In genomic region chr17:17724307-17724921, GRCh38 we compare ENCODE assay signal across 8 cellular contexts. TPM values are rescaled to one million over a fixed set of nuclear protein-coding genes. Genes with fewer than 3 reads are reported as not detected.
DNase-seq lines count a peak whose midpoint lies in the region; ATAC-seq and TF ChIP-seq lines count a peak whose summit lies in the region.

No MANE protein-coding gene starts in this region.

- H3K27me3 Mint-ChIP-seq in CD4-positive, CD25-positive, alpha-beta regulatory T cell = peaks cover 25% of the 10 kb centered on the region
- H3K27me3 Mint-ChIP-seq in activated naive CD8-positive, alpha-beta T cell treated with anti-CD3 and anti-CD28 coated beads, Interleukin-2, amount 10 ng/mL, durations not matched to agents 7 days and 5 days = peaks cover 31% of the 10 kb centered on the region
- H3K27me3 Mint-ChIP-seq in stimulated activated naive CD8-positive, alpha-beta T cell treated with anti-CD3 and anti-CD28 coated beads, Interleukin-15, amount 100 ng/mL, for 72 hours = peaks cover 24% of the 10 kb centered on the region

- no peak overlapping the region for H3K27ac Mint-ChIP-seq in CD4-positive, CD25-positive, alpha-beta regulatory T cell
- H3K27ac Mint-ChIP-seq in activated naive CD8-positive, alpha-beta T cell treated with anti-CD3 and anti-CD28 coated beads, Interleukin-2, amount 10 ng/mL, durations not matched to agents 7 days and 5 days = peak overlapping the region; percentile 30
- peak overlapping the region in 1 of 2 donors; percentile 93 for H3K27ac Mint-ChIP-seq in stimulated activated naive CD8-positive, alpha-beta T cell treated with anti-CD3 and anti-CD28 coated beads, Interleukin-15, amount 100 ng/mL, for 72 hours

- no peak for ATAC-seq in CD4-positive, CD25-positive, alpha-beta regulatory T cell (ENCODE audit: low read depth in 2 of 2)
- peak; percentile 47 for ATAC-seq in GM21447 (IDR thresholded peaks at IDR 0.05; ENCODE audit: unreplicated experiment)
- ATAC-seq in activated naive CD8-positive, alpha-beta T cell treated with anti-CD3 and anti-CD28 coated beads, Interleukin-2, amount 10 ng/mL, durations not matched to agents 7 days and 5 days (ENCODE audit: low read depth) = peak; percentile 20
- peak; percentile 75 for ATAC-seq in stimulated activated naive CD8-positive, alpha-beta T cell treated with anti-CD3 and anti-CD28 coated beads, Interleukin-15, amount 100 ng/mL, for 72 hours
- no peak for ATAC-seq in HG03280 (IDR thresholded peaks at IDR 0.05; ENCODE audit: unreplicated experiment)
- ATAC-seq in mucosa of descending colon = no peak

- peaks cover 8% of the 10 kb centered on the region for H3K27me3 ChIP-seq in CD4-positive, CD25-positive, alpha-beta regulatory T cell (ENCODE audit: control insufficient read depth, insufficient read depth, low read length)
- peaks cover 99% of the 10 kb centered on the region for H3K27me3 ChIP-seq in iPS-20b (ENCODE audit: insufficient read depth, low read length)

- H3K27ac ChIP-seq in CD4-positive, CD25-positive, alpha-beta regulatory T cell (ENCODE audit: insufficient read depth, low read length, poor library complexity, severe bottlenecking) = no peak overlapping the region
- H3K27ac ChIP-seq in iPS-20b (ENCODE audit: low read length) = no peak overlapping the region

- peaks cover 0 to 47% (median 18%) of the 10 kb centered on the region in 4 donors for H3K4me1 Mint-ChIP-seq in CD4-positive, CD25-positive, alpha-beta regulatory T cell
- H3K4me1 Mint-ChIP-seq in activated naive CD8-positive, alpha-beta T cell treated with anti-CD3 and anti-CD28 coated beads, Interleukin-2, amount 10 ng/mL, durations not matched to agents 7 days and 5 days = peaks cover 27% of the 10 kb centered on the region
- peaks cover 82% of the 10 kb centered on the region for H3K4me1 Mint-ChIP-seq in stimulated activated naive CD8-positive, alpha-beta T cell treated with anti-CD3 and anti-CD28 coated beads, Interleukin-15, amount 100 ng/mL, for 72 hours

- DNase-seq in CD4-positive, CD25-positive, alpha-beta regulatory T cell = peak in 2 of 3 donors; percentile 24 to 33
- peak; percentile 53 for DNase-seq in activated naive CD8-positive, alpha-beta T cell treated with anti-CD3 and anti-CD28 coated beads, Interleukin-2, amount 10 ng/mL, durations not matched to agents 7 days and 5 days
- DNase-seq in stimulated activated naive CD8-positive, alpha-beta T cell treated with anti-CD3 and anti-CD28 coated beads, Interleukin-15, amount 100 ng/mL, for 72 hours = peak; percentile 31 to 60
- DNase-seq in DMS 273 (lab: John Stamatoyannopoulos, UW; ENCODE audit: unreplicated experiment) = no peak
- DNase-seq in mucosa of descending colon = no peak

- peaks cover 0 to 2% (median 0%) of the 10 kb centered on the region in 7 donors for H3K9me3 Mint-ChIP-seq in CD4-positive, CD25-positive, alpha-beta regulatory T cell
- H3K9me3 Mint-ChIP-seq in activated naive CD8-positive, alpha-beta T cell treated with anti-CD3 and anti-CD28 coated beads, Interleukin-2, amount 10 ng/mL, durations not matched to agents 7 days and 5 days = no peaks in the 10 kb centered on the region
- no peaks in the 10 kb centered on the region for H3K9me3 Mint-ChIP-seq in stimulated activated naive CD8-positive, alpha-beta T cell treated with anti-CD3 and anti-CD28 coated beads, Interleukin-15, amount 100 ng/mL, for 72 hours

- H3K4me3 ChIP-seq in CD4-positive, CD25-positive, alpha-beta regulatory T cell (ENCODE audit: low read depth, low read length) = peak overlapping the region; percentile 44
- H3K4me3 ChIP-seq in iPS-20b (ENCODE audit: low read length) (peak overlapping the region; percentile 62; the same call in 1 of the 2 replicates), mucosa of descending colon (no peak overlapping the region)

- intact Hi-C loops in mucosa of descending colon (cut with DNase I, micrococcal nuclease) = no loop called here

- no peaks in the 10 kb centered on the region for H3K9me3 ChIP-seq in CD4-positive, CD25-positive, alpha-beta regulatory T cell (ENCODE audit: control insufficient read depth in 2 of 2, low read length in 2 of 2)
- H3K9me3 ChIP-seq in iPS-20b (ENCODE audit: insufficient read depth, low read depth, low read length) (no peaks in the 10 kb centered on the region), mucosa of descending colon (no peaks in the 10 kb centered on the region)

- TF ChIP-seq CTCF in mucosa of descending colon (IDR thresholded peaks at IDR 0.05) = no peak

- no peaks in the 10 kb centered on the region for H3K36me3 ChIP-seq in CD4-positive, CD25-positive, alpha-beta regulatory T cell (ENCODE audit: control insufficient read depth, insufficient read depth, low read length)
- no peaks in the 10 kb centered on the region for H3K36me3 ChIP-seq in iPS-20b (ENCODE audit: insufficient read depth, low read depth, low read length)
- no peaks in the 10 kb centered on the region for H3K36me3 ChIP-seq in mucosa of descending colon (ENCODE audit: low read depth)

- peak overlapping the region; percentile 6; the same call in 1 of the 2 replicates for H3K9ac ChIP-seq in iPS-20b (ENCODE audit: low read depth, low read length)

- peaks cover 25% of the 10 kb centered on the region for H3K4me1 ChIP-seq in CD4-positive, CD25-positive, alpha-beta regulatory T cell (ENCODE audit: control insufficient read depth, insufficient read depth, low read length, poor library complexity, severe bottlenecking)
- H3K4me1 ChIP-seq in iPS-20b (ENCODE audit: insufficient read depth, low read length) = peaks cover 14% of the 10 kb centered on the region; the same call in 1 of the 2 replicates
- H3K4me1 ChIP-seq in mucosa of descending colon (ENCODE audit: low read depth) = peaks cover 5% of the 10 kb centered on the region

- H3K4me3 Mint-ChIP-seq in CD4-positive, CD25-positive, alpha-beta regulatory T cell = peak overlapping the region in 3 of 4 donors; percentile 23 to 83 (median 80)
- peak overlapping the region; percentile 77 for H3K4me3 Mint-ChIP-seq in activated naive CD8-positive, alpha-beta T cell treated with anti-CD3 and anti-CD28 coated beads, Interleukin-2, amount 10 ng/mL, durations not matched to agents 7 days and 5 days
- peak overlapping the region; percentile 87 to 91 for H3K4me3 Mint-ChIP-seq in stimulated activated naive CD8-positive, alpha-beta T cell treated with anti-CD3 and anti-CD28 coated beads, Interleukin-15, amount 100 ng/mL, for 72 hours

- H3K36me3 Mint-ChIP-seq in CD4-positive, CD25-positive, alpha-beta regulatory T cell = peaks cover under 1% of the 10 kb centered on the region
- H3K36me3 Mint-ChIP-seq in activated naive CD8-positive, alpha-beta T cell treated with anti-CD3 and anti-CD28 coated beads, Interleukin-2, amount 10 ng/mL, durations not matched to agents 7 days and 5 days = peaks cover 8% of the 10 kb centered on the region

- POLR2A ChIA-PET in activated naive CD8-positive, alpha-beta T cell treated with anti-CD3 and anti-CD28 coated beads, Interleukin-2, amount 10 ng/mL, durations not matched to agents 7 days and 5 days (lab: Charles Lee) = interaction anchor here (0.7 to 1.0 kb wide), 2 partner anchors 27 to 60 kb away, joined by 3 to 5 read pairs; no protein-coding TSS in a partner anchor

RNA-seq across cellular contexts. Expression of gene RAI1, which starts 43.2 kb away (rescaled TPM):
- 11.4 TPM for total RNA-seq in CD4-positive, CD25-positive, alpha-beta regulatory T cell
- polyA plus RNA-seq in CD4-positive, CD25-positive, alpha-beta regulatory T cell = 1 to 10 TPM in 3 of 4 donors, under 1 TPM in 1; 0.80 to 1.2 (median 1.1) TPM
- total RNA-seq in activated naive CD8-positive, alpha-beta T cell treated with anti-CD3 and anti-CD28 coated beads, Interleukin-2, amount 10 ng/mL, durations not matched to agents 7 days and 5 days = 10 to 100 TPM; 25.0 to 25.5 TPM
- total RNA-seq in mucosa of descending colon = 10 to 100 TPM; 12.9 to 29.2 (median 17.0) TPM

Comparison
In these comparisons a context has a peak if more than half of its experiments do, and no peak if none do; other contexts are left out.
1. ATAC-seq: peak in GM21447 (single experiment), activated naive CD8-positive, alpha-beta T cell treated with anti-CD3 and anti-CD28 coated beads, Interleukin-2, amount 10 ng/mL, durations not matched to agents 7 days and 5 days (single experiment) and stimulated activated naive CD8-positive, alpha-beta T cell treated with anti-CD3 and anti-CD28 coated beads, Interleukin-15, amount 100 ng/mL, for 72 hours (single experiment); none in CD4-positive, CD25-positive, alpha-beta regulatory T cell (0 of 2), HG03280 (single experiment) and mucosa of descending colon (single experiment).
2. DNase-seq: peak in CD4-positive, CD25-positive, alpha-beta regulatory T cell (2 of 3), activated naive CD8-positive, alpha-beta T cell treated with anti-CD3 and anti-CD28 coated beads, Interleukin-2, amount 10 ng/mL, durations not matched to agents 7 days and 5 days (single experiment) and stimulated activated naive CD8-positive, alpha-beta T cell treated with anti-CD3 and anti-CD28 coated beads, Interleukin-15, amount 100 ng/mL, for 72 hours (2 of 2); none in DMS 273 (single experiment) and mucosa of descending colon (0 of 3).
3. Peak in every context shown above with its lines, with median percentiles within 50 percentile points of each other: H3K4me3 Mint-ChIP-seq.